In genomic region chr5:132267166-132267739, GRCh38 we compare ENCODE assay signal across 1 cellular context.
TF ChIP-seq lines count a peak whose summit lies in the region.

No MANE protein-coding gene starts in this region.

TF ChIP-seq in IMR-90, 13 proteins besides CTCF, POLR2A, EP300 and RAD21 (continued from another document):
- TF ChIP-seq BHLHE40 (IDR thresholded peaks at IDR 0.05; ENCODE audit: low read depth, low read length): no peak
- no peak for TF ChIP-seq RFX5 (IDR thresholded peaks at IDR 0.05; ENCODE audit: low read depth, low read length)
- no peak for TF ChIP-seq MAFK (IDR thresholded peaks at IDR 0.05; ENCODE audit: low read depth, low read length)
- TF ChIP-seq ELK1 (IDR thresholded peaks at IDR 0.05; ENCODE audit: borderline replicate concordance, low read depth, low read length): no peak
- TF ChIP-seq NFE2L2 (IDR thresholded peaks at IDR 0.05; ENCODE audit: low read depth, low read length): no peak
- TF ChIP-seq USF2 (IDR thresholded peaks at IDR 0.05; ENCODE audit: low read depth, low read length): no peak
- no peak for TF ChIP-seq FOS (IDR thresholded peaks at IDR 0.05; ENCODE audit: low read depth, low read length)
- TF ChIP-seq MAZ (IDR thresholded peaks at IDR 0.05; ENCODE audit: borderline replicate concordance, low read depth, low read length): no peak
- TF ChIP-seq CHD1 (IDR thresholded peaks at IDR 0.05; ENCODE audit: low read depth, low read length): no peak
- TF ChIP-seq RCOR1 (IDR thresholded peaks at IDR 0.05; ENCODE audit: insufficient replicate concordance, low read length): no peak
- no peak for TF ChIP-seq MXI1 (IDR thresholded peaks at IDR 0.05; ENCODE audit: borderline replicate concordance, low read depth, low read length)
- TF ChIP-seq CEBPB (IDR thresholded peaks at IDR 0.05; ENCODE audit: low read depth, low read length): no peak
